ENCODE assay signal across 18 cellular contexts in genomic region chr5:150257424-150257823, GRCh38. TPM values are rescaled to one million over a fixed set of nuclear protein-coding genes. Genes with fewer than 3 reads are reported as not detected.
DNase-seq lines count a peak whose midpoint lies in the region; ATAC-seq, FAIRE-seq and TF ChIP-seq lines count a peak whose summit lies in the region.
"Had no signal": no experiment of that assay in that cellular context is flagged by ENCODE, and none has a peak within 500 bp of the region (broad histone marks: within the 10 kb centered on the region; RNA-seq: fewer than 3 reads in every experiment).

No MANE protein-coding gene starts in this region.

- intact Hi-C loops in HepG2 (cut with micrococcal nuclease; ENCODE audit: unreplicated experiment), result no loop called here
- intact Hi-C loops in right lobe of liver (cut with DNase I), result loop anchor here in 1 of 2 donors (10.0 kb wide), 1 partner anchor 97 kb away; the partner anchor contains the start of gene TCOF1

- in situ Hi-C loops in HepG2 (cut with HindIII; ENCODE audit: extremely low pct_ligation_motif_present, low pct_unique_long_range_greater_than_20kb), result no loop called here
- in situ Hi-C loops in KBM-7 (cut with MboI; ENCODE audit: low pct_unique_long_range_greater_than_20kb, low sequenced_read_pairs), result no loop called here

- TF ChIP-seq POLR2A in HepG2 (IDR thresholded peaks at IDR 0.05; ENCODE audit: insufficient read depth in 1 of 2, low read depth in 2 of 2, low read length in 2 of 2), result no peak
- TF ChIP-seq POLR2A in right lobe of liver (IDR thresholded peaks at IDR 0.05), result no peak

- no peak for FAIRE-seq in HepG2 (lab: Jason Lieb, UNC)
- FAIRE-seq in urothelium cell line (lab: Jason Lieb, UNC), result peak; percentile 73
- FAIRE-seq: G401.6, GM12891 had no signal

- POLR2A ChIA-PET in HepG2 (lab: Yijun Ruan, JAX), result no interaction called here

- BruUV-seq in HepG2 (replicated peaks; lab: Mats Ljungman, UMichigan), result no TSS peak

- H3K4me2 ChIP-seq in HepG2 (ENCODE audit: low read depth, low read length), result no peak overlapping the region

- no peak overlapping the region for H3K9ac ChIP-seq in HepG2 (ENCODE audit: insufficient read depth, low read depth, low read length)

- H3K27ac ChIP-seq in HepG2 (ENCODE audit: extremely low read length, insufficient read depth, low read length) (no peak overlapping the region), right lobe of liver (no peak overlapping the region), angular gyrus (ENCODE audit: low read depth, low read length) (peak overlapping the region; percentile 30)
- H3K27ac ChIP-seq: C4-2B had no signal

- H3K4me3 ChIP-seq in HepG2 (replicated peaks in 1 of 3; ENCODE audit: insufficient read depth in 1 of 3, low read depth in 2 of 3, low read length in 3 of 3), result no peak overlapping the region
- no peak overlapping the region for H3K4me3 ChIP-seq in right lobe of liver

- no peaks in the 10 kb centered on the region for H4K20me1 ChIP-seq in HepG2 (ENCODE audit: insufficient read depth, low read length)

- CTCF ChIA-PET in HepG2 (lab: Yijun Ruan, JAX; ENCODE audit: low intra/inter-chr PET ratio, low total read pairs), result no interaction called here

- no peak for DNase-seq in HepG2 (ENCODE audit: low spot score)
- DNase-seq in right lobe of liver, result no peak
- DNase-seq in left kidney (ENCODE audit: low read depth, low spot score), result peak; percentile 26
- no peak for DNase-seq in urothelium cell line (ENCODE audit: low spot score)
- no peak for DNase-seq in NCI-H524 treated with DMSO at 0.1 percent for 48 hours (lab: John Stamatoyannopoulos, UW)
- no peak for DNase-seq in KBM-7
- DNase-seq: ACHN; CD4-positive, alpha-beta memory T cell; DMS79 treated with DMSO at 0.1 percent for 48 hours; EL; HCEC 1CT had no signal

- no peak for TF ChIP-seq EP300 in HepG2 (IDR thresholded peaks at IDR 0.05; ENCODE audit: low read depth in 2 of 2, low read length in 2 of 2)
- no peak for TF ChIP-seq EP300 in HepG2 (CRISPR knock-in tag; IDR thresholded peaks at IDR 0.05; ENCODE audit: borderline replicate concordance)

- no peaks in the 10 kb centered on the region for H3K79me2 ChIP-seq in HepG2 (ENCODE audit: insufficient read depth, low read length)

- H3K4me1 ChIP-seq in HepG2 (ENCODE audit: insufficient read depth, low read length), result peaks cover 61% of the 10 kb centered on the region
- H3K4me1 ChIP-seq in right lobe of liver, result no peaks in the 10 kb centered on the region

- peaks cover 0 to 18% of the 10 kb centered on the region in 2 experiments; a peak in 3 of 5 replicates for H3K27me3 ChIP-seq in HepG2 (ENCODE audit: control insufficient read depth in 1 of 2, insufficient read depth in 2 of 2, low read length in 2 of 2)
- no peaks in the 10 kb centered on the region for H3K27me3 ChIP-seq in right lobe of liver

- H3K9me3 ChIP-seq in HepG2 (ENCODE audit: low read length) (no peaks in the 10 kb centered on the region), right lobe of liver (no peaks in the 10 kb centered on the region)

- H3K36me3 ChIP-seq in HepG2 (replicated peaks in 1 of 2; ENCODE audit: control insufficient read depth in 1 of 2, insufficient read depth in 2 of 2, low read length in 2 of 2) (no peaks in the 10 kb centered on the region), right lobe of liver (no peaks in the 10 kb centered on the region)

- TF ChIP-seq RAD21 in HepG2 (CRISPR knock-in tag; IDR thresholded peaks at IDR 0.05), result no peak

- TF ChIP-seq CTCF in HepG2 (CRISPR knock-in tag; IDR thresholded peaks at IDR 0.05) (no peak), right lobe of liver (IDR thresholded peaks at IDR 0.05) (no peak)

- ATAC-seq in HepG2 (no peak; the same call in 2 of the 3 replicates), right lobe of liver (no peak), GM18861 (IDR thresholded peaks at IDR 0.05; ENCODE audit: unreplicated experiment) (no peak)

- no peak overlapping the region for H2AFZ ChIP-seq in HepG2 (ENCODE audit: low read length)

- whole genome bisulfite sequencing in HepG2 (ENCODE audit: low lambda C conversion rate), result 3% methylated on average over 4 of the region's 11 CpGs
- WGBS in right lobe of liver (ENCODE audit: insufficient coverage, low coverage, low lambda C conversion rate, missing lambda C conversion rate), result 80% methylated on average over 1 of the region's 11 CpGs

TF ChIP-seq in HepG2, 621 proteins besides CTCF, POLR2A, EP300 and RAD21 (continues in another document):
- TF ChIP-seq ZNF431 (CRISPR knock-in tag; IDR thresholded peaks at IDR 0.05; ENCODE audit: borderline replicate concordance, low read depth) (no peak), SP5 (CRISPR knock-in tag; IDR thresholded peaks at IDR 0.05; ENCODE audit: borderline replicate concordance, low read depth) (peak; percentile 33; the same call in 1 of the 2 replicates), PATZ1 (CRISPR knock-in tag; IDR thresholded peaks at IDR 0.05) (0 out of 2 replicates have a peak, but pooled peaks have one; percentile 11), ZSCAN30 (CRISPR knock-in tag; IDR thresholded peaks at IDR 0.05) (no peak)

RNA-seq across cellular contexts. Expression of gene CAMK2A, which starts 32.1 kb away (rescaled TPM):
- total RNA-seq in HepG2 (2016; rRNA removed; fragmentation: Illumina TruSeq; extraction: Trizol), result 0.11 TPM in 1 of 2 replicates, not detected in the other
- not detected in 2 replicates for total RNA-seq in HepG2 (2016; cell fraction: cytosol; rRNA removed; fragmentation: Illumina TruSeq; extraction: Trizol; ENCODE audit: low read depth)
- 0.03 and 0.09 TPM in 2 replicates for total RNA-seq in HepG2 (2016; cell fraction: insoluble cytoplasmic fraction; rRNA removed; fragmentation: Illumina TruSeq; extraction: Trizol)
- not detected in 2 replicates for total RNA-seq in HepG2 (2016; cell fraction: membrane; rRNA removed; fragmentation: Illumina TruSeq; extraction: Trizol)
- total RNA-seq in HepG2 (2016; cell fraction: nucleus; rRNA removed; fragmentation: Illumina TruSeq; extraction: Trizol), result 0.25 and 0.40 TPM in 2 replicates
- 0.16 TPM in 1 of 2 replicates, not detected in the other for polyA plus RNA-seq in HepG2 (2011; rRNA removed)
- polyA plus RNA-seq in HepG2 (2011; cell fraction: cytosol; rRNA removed), result 0.03 and 0.04 TPM in 2 replicates
- polyA plus RNA-seq in HepG2 (2011; cell fraction: nucleus; rRNA removed), result 0.09 and 0.39 TPM in 2 replicates
- 0.03 and 0.08 TPM in 2 replicates for polyA plus RNA-seq in HepG2 (2012)
- 0.06 TPM in 1 of 2 replicates, not detected in the other for polyA plus RNA-seq in HepG2 (2016; cell fraction: cytosol; fragmentation: Illumina TruSeq; extraction: Trizol; ENCODE audit: low read depth)
- 0.05 TPM in 1 of 2 replicates, not detected in the other for polyA plus RNA-seq in HepG2 (2016; cell fraction: insoluble cytoplasmic fraction; fragmentation: Illumina TruSeq; extraction: Trizol; ENCODE audit: low read depth)
- polyA plus RNA-seq in HepG2 (2016; cell fraction: membrane; fragmentation: Illumina TruSeq; extraction: Trizol; ENCODE audit: low read depth), result not detected in 2 replicates
- polyA plus RNA-seq in HepG2 (2016; cell fraction: nucleus; fragmentation: Illumina TruSeq; extraction: Trizol; ENCODE audit: insufficient read depth, low read depth), result 0.34 and 0.43 TPM in 2 replicates
- polyA minus RNA-seq in HepG2 (2011; rRNA and poly(A)+ RNA removed; ENCODE audit: low replicate concordance), result 0.14 TPM in 1 of 2 replicates, not detected in the other
- polyA minus RNA-seq in HepG2 (2011; cell fraction: cytosol; rRNA and poly(A)+ RNA removed), result not detected in 2 replicates
- polyA minus RNA-seq in HepG2 (2011; cell fraction: nucleus; rRNA and poly(A)+ RNA removed), result 0.12 TPM in 1 of 2 replicates, not detected in the other
- under 1 TPM in 3 of 6 experiments, not detected in 3; 0.10 to 0.26 (median 0.23) TPM for total RNA-seq in right lobe of liver
- total RNA-seq: CD4-positive, alpha-beta memory T cell had no signal
- polyA plus RNA-seq: CD4-positive, alpha-beta memory T cell; IgD-negative memory B cell had no signal

RNA-seq across cellular contexts. Expression of gene ARSI, which starts 45.3 kb away (rescaled TPM):
- total RNA-seq in HepG2 (2016; rRNA removed; fragmentation: Illumina TruSeq; extraction: Trizol) (17.6 and 33.9 TPM in 2 replicates), right lobe of liver (under 1 TPM in 5 of 6 experiments, not detected in 1; 0.06 to 0.51 (median 0.20) TPM)
- total RNA-seq in HepG2 (2016; cell fraction: cytosol; rRNA removed; fragmentation: Illumina TruSeq; extraction: Trizol; ENCODE audit: low read depth), result 3.1 and 3.4 TPM in 2 replicates
- total RNA-seq in HepG2 (2016; cell fraction: insoluble cytoplasmic fraction; rRNA removed; fragmentation: Illumina TruSeq; extraction: Trizol), result 21.4 and 37.4 TPM in 2 replicates
- total RNA-seq in HepG2 (2016; cell fraction: membrane; rRNA removed; fragmentation: Illumina TruSeq; extraction: Trizol), result 11.0 and 13.0 TPM in 2 replicates
- total RNA-seq in HepG2 (2016; cell fraction: nucleus; rRNA removed; fragmentation: Illumina TruSeq; extraction: Trizol), result 25.8 and 28.7 TPM in 2 replicates
- 4.2 and 6.4 TPM in 2 replicates for polyA plus RNA-seq in HepG2 (2011; rRNA removed)
- polyA plus RNA-seq in HepG2 (2011; cell fraction: cytosol; rRNA removed), result 6.1 and 8.6 TPM in 2 replicates
- polyA plus RNA-seq in HepG2 (2011; cell fraction: nucleus; rRNA removed), result 5.3 and 5.7 TPM in 2 replicates
- 2.2 and 3.5 TPM in 2 replicates for polyA plus RNA-seq in HepG2 (2012)
- 2.1 and 2.4 TPM in 2 replicates for polyA plus RNA-seq in HepG2 (2016; cell fraction: cytosol; fragmentation: Illumina TruSeq; extraction: Trizol; ENCODE audit: low read depth)
- polyA plus RNA-seq in HepG2 (2016; cell fraction: insoluble cytoplasmic fraction; fragmentation: Illumina TruSeq; extraction: Trizol; ENCODE audit: low read depth), result 14.2 and 17.0 TPM in 2 replicates
- 5.0 and 7.0 TPM in 2 replicates for polyA plus RNA-seq in HepG2 (2016; cell fraction: membrane; fragmentation: Illumina TruSeq; extraction: Trizol; ENCODE audit: low read depth)
- 29.1 and 30.1 TPM in 2 replicates for polyA plus RNA-seq in HepG2 (2016; cell fraction: nucleus; fragmentation: Illumina TruSeq; extraction: Trizol; ENCODE audit: insufficient read depth, low read depth)
- polyA minus RNA-seq in HepG2 (2011; rRNA and poly(A)+ RNA removed; ENCODE audit: low replicate concordance), result 0.07 and 16.9 TPM in 2 replicates
- 5.9 and 6.4 TPM in 2 replicates for polyA minus RNA-seq in HepG2 (2011; cell fraction: cytosol; rRNA and poly(A)+ RNA removed)
- 4.8 and 6.6 TPM in 2 replicates for polyA minus RNA-seq in HepG2 (2011; cell fraction: nucleus; rRNA and poly(A)+ RNA removed)
- total RNA-seq: CD4-positive, alpha-beta memory T cell; H4 had no signal
- polyA plus RNA-seq: CD4-positive, alpha-beta memory T cell; IgD-negative memory B cell had no signal
